In genomic region chr6:154434662-154435061, GRCh38 we compare ENCODE assay signal across 36 cellular contexts.
"Had no signal": no experiment of that assay in that cellular context is flagged by ENCODE, and none has a peak within 500 bp of the region (broad histone marks: within the 10 kb centered on the region; RNA-seq: fewer than 3 reads in every experiment).

No MANE protein-coding gene starts in this region.

- H3K27me3 ChIP-seq: adrenal gland, body of pancreas, brain microvascular endothelial cell, breast epithelium had no signal

- ATAC-seq: activated CD8-positive, alpha-beta T cell treated with anti-CD3 and anti-CD28 coated beads for 36 hours; activated naive CD4-positive, alpha-beta T cell treated with anti-CD3 and anti-CD28 coated beads, Interleukin-2, amount 50 U/mL, for 72 hours; activated T-cell treated with anti-CD3 and anti-CD28 coated beads, Interleukin-2, amount 50 U/mL, for 4 hours; activated T-cell treated with anti-CD3 and anti-CD28 coated beads, Interleukin-2, amount 50 U/mL, for 72 hours; activated T-helper 17 cell treated with anti-CD3 and anti-CD28 coated beads, Interleukin-2, amount 50 U/mL, for 72 hours; body of pancreas had no signal

- H3K4me3 ChIP-seq: adrenal gland, body of pancreas, breast epithelium had no signal

- DNase-seq: activated B cell treated with CpG ODN at 0.5 μM for 24 hours; activated CD4-positive, alpha-beta memory T cell treated with anti-CD3 and anti-CD28 coated beads for 36 hours; activated CD4-positive, alpha-beta T cell treated with anti-CD3 and anti-CD28 coated beads for 4 hours; activated CD4-positive, alpha-beta T cell treated with anti-CD3 and anti-CD28 coated beads, Interleukin-2, amount 10 ng/mL, durations not matched to agents 24 days and 14 days; activated CD4-positive, alpha-beta T cell treated with anti-CD3 and anti-CD28 coated beads, Interleukin-2, amount 50 U/mL, for 1 hour; activated CD4-positive, alpha-beta T cell treated with anti-CD3 and anti-CD28 coated beads, Interleukin-2, amount 50 U/mL, for 4 hours; activated CD4-positive, CD25-positive, alpha-beta regulatory T cell treated with anti-CD3 and anti-CD28 coated beads, Interleukin-2, amount 50 U/mL, for 72 hours; activated CD8-positive, alpha-beta memory T cell treated with anti-CD3 and anti-CD28 coated beads, Interleukin-2, amount 50 U/mL, for 4 hours; activated CD8-positive, alpha-beta T cell treated with anti-CD3 and anti-CD28 coated beads for 36 hours; activated effector memory CD4-positive, alpha-beta T cell treated with anti-CD3 and anti-CD28 coated beads, Interleukin-2, amount 50 U/mL, for 16 hours; activated gamma-delta T cell treated with Interleukin-2 at 50 U/mL for 16 hours; activated naive CD4-positive, alpha-beta T cell; activated naive CD4-positive, alpha-beta T cell treated with anti-CD3 and anti-CD28 coated beads for 36 hours; activated naive CD4-positive, alpha-beta T cell treated with anti-CD3 and anti-CD28 coated beads, Interleukin-2, amount 50 U/mL, for 16 hours; activated naive CD8-positive, alpha-beta T cell treated with anti-CD3 and anti-CD28 coated beads for 36 hours; activated T-cell treated with anti-CD3 and anti-CD28 coated beads for 4 hours; activated T-cell treated with anti-CD3 and anti-CD28 coated beads, Interleukin-2, amount 50 U/mL, for 1 hour; activated T-cell treated with anti-CD3 and anti-CD28 coated beads, Interleukin-2, amount 50 U/mL, for 4 hours; activated T-cell treated with anti-CD3 and anti-CD28 coated beads, Interleukin-2, amount 50 U/mL, for 72 hours; adrenal gland; amniotic stem cell; aorta; body of pancreas; brain microvascular endothelial cell; central memory CD4-positive, alpha-beta T cell; T-helper 2 cell; T-helper 9 cell had no signal

- H3K9me3 ChIP-seq: adrenal gland, body of pancreas, breast epithelium had no signal

- H3K36me3 Mint-ChIP-seq: activated CD4-positive, alpha-beta memory T cell treated with anti-CD3 and anti-CD28 coated beads for 36 hours; activated naive CD4-positive, alpha-beta T cell treated with anti-CD3 and anti-CD28 coated beads, Interleukin-2, amount 50 U/mL, for 72 hours; activated naive CD8-positive, alpha-beta T cell treated with anti-CD3 and anti-CD28 coated beads for 36 hours had no signal

- H3K4me3 Mint-ChIP-seq: activated B cell treated with CpG ODN at 0.5 μM for 24 hours; activated CD4-positive, alpha-beta memory T cell treated with anti-CD3 and anti-CD28 coated beads for 36 hours; activated CD4-positive, alpha-beta T cell treated with anti-CD3 and anti-CD28 coated beads, Interleukin-2, amount 10 ng/mL, durations not matched to agents 24 days and 14 days; activated CD8-positive, alpha-beta T cell treated with anti-CD3 and anti-CD28 coated beads for 36 hours; activated naive CD4-positive, alpha-beta T cell treated with anti-CD3 and anti-CD28 coated beads for 36 hours; activated naive CD8-positive, alpha-beta T cell treated with anti-CD3 and anti-CD28 coated beads for 36 hours; activated T-cell treated with anti-CD3 and anti-CD28 coated beads, Interleukin-2, amount 50 U/mL, for 4 hours; activated T-cell treated with anti-CD3 and anti-CD28 coated beads, Interleukin-2, amount 50 U/mL, for 72 hours; activated T-helper 1 cell treated with anti-CD3 and anti-CD28 coated beads, Interleukin-12 subunit alpha, Interleukin-12 subunit beta, Interleukin-2, Interleukin-4 antibody, amounts not matched to agents 30 ng/mL and 10 ng/mL and 1 ng/mL, durations not matched to agents 14 hours and 24 hours and 36 hours; activated T-helper 17 cell treated with anti-CD3 and anti-CD28 coated beads, Interleukin-2, amount 50 U/mL, for 72 hours; T-helper 1 cell treated with Interleukin-12 subunit alpha and Interleukin-12 subunit beta and Interleukin-4 antibody, amounts not matched to agents 30 μg/mL and 1 μg/mL, for 36 hours; T-helper 2 cell treated with Interferon-gamma antibody and Interleukin-4, amounts not matched to agents 5 μg/mL and 100 μg/mL, for 36 hours had no signal

- H3K27ac Mint-ChIP-seq: activated B cell treated with CpG ODN at 0.5 μM for 24 hours; activated CD4-positive, alpha-beta memory T cell treated with anti-CD3 and anti-CD28 coated beads for 36 hours; activated CD4-positive, alpha-beta T cell treated with anti-CD3 and anti-CD28 coated beads, Interleukin-2, amount 10 ng/mL, durations not matched to agents 24 days and 14 days; activated CD8-positive, alpha-beta T cell treated with anti-CD3 and anti-CD28 coated beads for 36 hours; activated naive CD4-positive, alpha-beta T cell treated with anti-CD3 and anti-CD28 coated beads for 36 hours; activated naive CD4-positive, alpha-beta T cell treated with anti-CD3 and anti-CD28 coated beads, Interleukin-2, amount 50 U/mL, for 72 hours; activated naive CD8-positive, alpha-beta T cell treated with anti-CD3 and anti-CD28 coated beads for 36 hours; activated T-cell treated with anti-CD3 and anti-CD28 coated beads, Interleukin-2, amount 50 U/mL, for 72 hours; activated T-helper 1 cell treated with anti-CD3 and anti-CD28 coated beads, Interleukin-12 subunit alpha, Interleukin-12 subunit beta, Interleukin-2, Interleukin-4 antibody, amounts not matched to agents 30 ng/mL and 10 ng/mL and 1 ng/mL, durations not matched to agents 14 hours and 24 hours and 36 hours; activated T-helper 17 cell treated with anti-CD3 and anti-CD28 coated beads, Interleukin-2, amount 50 U/mL, for 72 hours; T-helper 1 cell treated with Interleukin-12 subunit alpha and Interleukin-12 subunit beta and Interleukin-4 antibody, amounts not matched to agents 30 μg/mL and 1 μg/mL, for 36 hours; T-helper 2 cell treated with Interferon-gamma antibody and Interleukin-4, amounts not matched to agents 5 μg/mL and 100 μg/mL, for 36 hours had no signal

- H3K27ac ChIP-seq: adrenal gland, body of pancreas, brain microvascular endothelial cell, breast epithelium, VCaP had no signal

- H3K4me1 ChIP-seq: breast epithelium had no signal

- H3K9me3 Mint-ChIP-seq: activated CD4-positive, alpha-beta T cell treated with anti-CD3 and anti-CD28 coated beads, Interleukin-2, amount 10 ng/mL, durations not matched to agents 24 days and 14 days; activated naive CD4-positive, alpha-beta T cell treated with anti-CD3 and anti-CD28 coated beads for 36 hours; activated T-cell treated with anti-CD3 and anti-CD28 coated beads, Interleukin-2, amount 50 U/mL, for 72 hours; activated T-helper 17 cell treated with anti-CD3 and anti-CD28 coated beads, Interleukin-2, amount 50 U/mL, for 72 hours; T-helper 2 cell treated with Interferon-gamma antibody and Interleukin-4, amounts not matched to agents 5 μg/mL and 100 μg/mL, for 36 hours had no signal

- H3K27me3 Mint-ChIP-seq: activated CD4-positive, alpha-beta T cell treated with anti-CD3 and anti-CD28 coated beads, Interleukin-2, amount 10 ng/mL, durations not matched to agents 24 days and 14 days; activated naive CD8-positive, alpha-beta T cell treated with anti-CD3 and anti-CD28 coated beads for 36 hours had no signal

- FAIRE-seq: astrocyte, TTC549 had no signal

- H3K4me1 Mint-ChIP-seq: activated B cell treated with CpG ODN at 0.5 μM for 24 hours; activated CD4-positive, alpha-beta T cell treated with anti-CD3 and anti-CD28 coated beads, Interleukin-2, amount 10 ng/mL, durations not matched to agents 24 days and 14 days; activated naive CD8-positive, alpha-beta T cell treated with anti-CD3 and anti-CD28 coated beads for 36 hours; activated T-helper 17 cell treated with anti-CD3 and anti-CD28 coated beads, Interleukin-2, amount 50 U/mL, for 72 hours had no signal

- H3K36me3 ChIP-seq: adrenal gland, brain microvascular endothelial cell, breast epithelium had no signal
